21 cellular contexts compared by ENCODE assay signal in genomic region chr20:48180637-48181036, GRCh38.
DNase-seq lines count a peak whose midpoint lies in the region; ATAC-seq and TF ChIP-seq lines count a peak whose summit lies in the region.
"Had no signal": no experiment of that assay in that cellular context is flagged by ENCODE, and none has a peak within 500 bp of the region (broad histone marks: within the 10 kb centered on the region; RNA-seq: fewer than 3 reads in every experiment).

No MANE protein-coding gene starts in this region.

- H3K36me3 ChIP-seq in breast epithelium, result no peaks in the 10 kb centered on the region
- H3K36me3 ChIP-seq: cardiac muscle cell, left ventricle myocardium inferior, uterus had no signal

- H3K4me1 ChIP-seq in breast epithelium, result no peaks in the 10 kb centered on the region
- H3K4me1 ChIP-seq: left ventricle myocardium inferior had no signal

- no peak overlapping the region for H3K27ac ChIP-seq in breast epithelium
- H3K27ac ChIP-seq: cardiac muscle cell, left ventricle myocardium inferior, uterus had no signal

- TF ChIP-seq CTCF in MCF 10A (IDR thresholded peaks at IDR 0.05; ENCODE audit: unreplicated experiment) (no peak), breast epithelium (IDR thresholded peaks at IDR 0.05) (no peak), fibroblast of villous mesenchyme (IDR thresholded peaks at IDR 0.05; ENCODE audit: insufficient read depth, low read depth, low read length) (no peak)

- POLR2A ChIA-PET in MCF 10A (lab: Yijun Ruan, JAX), result interaction anchor here (0.5 to 1.2 kb wide), 5 partner anchors 52 to 254 kb away, joined by 3 to 5 read pairs (median 4); no protein-coding TSS in a partner anchor
- POLR2A ChIA-PET in activated CD8-positive, alpha-beta T cell treated with anti-CD3 and anti-CD28 coated beads, Interleukin-2, amount 10 ng/mL, durations not matched to agents 7 days and 5 days (lab: Charles Lee), result no interaction called here

- H3K27me3 ChIP-seq in breast epithelium, result no peaks in the 10 kb centered on the region
- H3K27me3 ChIP-seq: cardiac muscle cell, uterus had no signal

- no peak overlapping the region for H3K4me3 Mint-ChIP-seq in MCF 10A (ENCODE audit: unreplicated experiment)
- no peak overlapping the region for H3K4me3 Mint-ChIP-seq in activated CD8-positive, alpha-beta T cell treated with anti-CD3 and anti-CD28 coated beads, Interleukin-2, amount 10 ng/mL, durations not matched to agents 7 days and 5 days
- H3K4me3 Mint-ChIP-seq: activated naive CD4-positive, alpha-beta T cell treated with anti-CD3 and anti-CD28 coated beads, Interleukin-2, amount 50 U/mL, for 24 hours; CD4-positive, CD25-positive, alpha-beta regulatory T cell; effector memory CD8-positive, alpha-beta T cell; GM23338; naive thymus-derived CD8-positive, alpha-beta T cell; stimulated activated naive CD8-positive, alpha-beta T cell treated with anti-CD3 and anti-CD28 coated beads, Interleukin-15, Interleukin-2, amounts not matched to agents 100 ng/mL and 50 ng/mL, for 24 hours had no signal

- peaks cover 21% of the 10 kb centered on the region for H3K4me1 Mint-ChIP-seq in MCF 10A (ENCODE audit: insufficient read depth, unreplicated experiment)
- no peaks in the 10 kb centered on the region for H3K4me1 Mint-ChIP-seq in activated CD8-positive, alpha-beta T cell treated with anti-CD3 and anti-CD28 coated beads, Interleukin-2, amount 10 ng/mL, durations not matched to agents 7 days and 5 days (ENCODE audit: low read depth)
- H3K4me1 Mint-ChIP-seq: activated naive CD4-positive, alpha-beta T cell treated with anti-CD3 and anti-CD28 coated beads, Interleukin-2, amount 50 U/mL, for 24 hours; CD4-positive, CD25-positive, alpha-beta regulatory T cell; naive thymus-derived CD8-positive, alpha-beta T cell had no signal

- DNase-seq in MCF 10A (ENCODE audit: unreplicated experiment) (peak; percentile 76), breast epithelium (ENCODE audit: low spot score in 2 of 2) (no peak), RPMI7951 (ENCODE audit: low read depth) (peak; percentile 19), fibroblast of villous mesenchyme (ENCODE audit: low read depth) (peak; percentile 14), superior temporal gyrus (ENCODE audit: extremely low spot score) (peak; percentile 77), left lobe of liver (ENCODE audit: low spot score) (no peak), cardiac septum (ENCODE audit: low spot score) (no peak)
- DNase-seq in activated CD8-positive, alpha-beta T cell treated with anti-CD3 and anti-CD28 coated beads, Interleukin-2, amount 10 ng/mL, durations not matched to agents 7 days and 5 days, result no peak
- DNase-seq: activated CD4-positive, alpha-beta T cell treated with anti-CD3 and anti-CD28 coated beads, Interleukin-2, amount 50 U/mL, for 1 hour; CD4-positive, CD25-positive, alpha-beta regulatory T cell; effector memory CD8-positive, alpha-beta T cell; Kasumi-1; left ventricle myocardium inferior; naive thymus-derived CD8-positive, alpha-beta T cell; NCI-H146; NCI-H524 treated with DMSO at 0.1 percent for 48 hours; uterus had no signal

- intact Hi-C loops in MCF 10A (cut with micrococcal nuclease), result no loop called here
- intact Hi-C loops in breast epithelium (cut with DNase I; ENCODE audit: low total_unique reads), result no loop called here
- intact Hi-C loops in cardiac septum (cut with DNase I), result no loop called here

- no peaks in the 10 kb centered on the region for H3K36me3 Mint-ChIP-seq in MCF 10A (ENCODE audit: insufficient read depth, unreplicated experiment)
- no peaks in the 10 kb centered on the region for H3K36me3 Mint-ChIP-seq in activated CD8-positive, alpha-beta T cell treated with anti-CD3 and anti-CD28 coated beads, Interleukin-2, amount 10 ng/mL, durations not matched to agents 7 days and 5 days (ENCODE audit: low read depth)
- H3K36me3 Mint-ChIP-seq: activated naive CD4-positive, alpha-beta T cell treated with anti-CD3 and anti-CD28 coated beads, Interleukin-2, amount 50 U/mL, for 24 hours; CD4-positive, CD25-positive, alpha-beta regulatory T cell; naive thymus-derived CD8-positive, alpha-beta T cell had no signal

- H3K4me3 ChIP-seq in breast epithelium, result no peak overlapping the region
- H3K4me3 ChIP-seq in fibroblast of villous mesenchyme (ENCODE audit: low read depth, low read length), result no peak overlapping the region
- H3K4me3 ChIP-seq: cardiac muscle cell, GM23338, left ventricle myocardium inferior, uterus had no signal

- no peak for ATAC-seq in activated CD8-positive, alpha-beta T cell treated with anti-CD3 and anti-CD28 coated beads, Interleukin-2, amount 10 ng/mL, durations not matched to agents 7 days and 5 days
- ATAC-seq in left lobe of liver, result no peak
- ATAC-seq: effector memory CD8-positive, alpha-beta T cell; GM23338; naive thymus-derived CD8-positive, alpha-beta T cell had no signal

- BruUV-seq in MCF 10A (replicated peaks; lab: Mats Ljungman, UMichigan), result no TSS peak

- H3K27me3 Mint-ChIP-seq in MCF 10A (ENCODE audit: insufficient read depth, unreplicated experiment), result no peaks in the 10 kb centered on the region
- H3K27me3 Mint-ChIP-seq in activated CD8-positive, alpha-beta T cell treated with anti-CD3 and anti-CD28 coated beads, Interleukin-2, amount 10 ng/mL, durations not matched to agents 7 days and 5 days (ENCODE audit: low read depth), result no peaks in the 10 kb centered on the region
- H3K27me3 Mint-ChIP-seq: activated naive CD4-positive, alpha-beta T cell treated with anti-CD3 and anti-CD28 coated beads, Interleukin-2, amount 50 U/mL, for 24 hours; stimulated activated naive CD8-positive, alpha-beta T cell treated with anti-CD3 and anti-CD28 coated beads, Interleukin-15, Interleukin-2, amounts not matched to agents 100 ng/mL and 50 ng/mL, for 24 hours had no signal

- CTCF ChIA-PET in MCF 10A (lab: Yijun Ruan, JAX), result interaction anchor here (0.6 to 1.1 kb wide), 4 partner anchors 159 to 502 kb away, joined by 3 to 5 read pairs (median 4); no protein-coding TSS in a partner anchor
- CTCF ChIA-PET in activated CD8-positive, alpha-beta T cell treated with anti-CD3 and anti-CD28 coated beads, Interleukin-2, amount 10 ng/mL, durations not matched to agents 7 days and 5 days (lab: Charles Lee), result no interaction called here

- TF ChIP-seq POLR2A in breast epithelium (IDR thresholded peaks at IDR 0.05), result no peak

- H3K9me3 Mint-ChIP-seq in MCF 10A (ENCODE audit: unreplicated experiment), result peaks cover 5% of the 10 kb centered on the region
- no peaks in the 10 kb centered on the region for H3K9me3 Mint-ChIP-seq in activated CD8-positive, alpha-beta T cell treated with anti-CD3 and anti-CD28 coated beads, Interleukin-2, amount 10 ng/mL, durations not matched to agents 7 days and 5 days (ENCODE audit: insufficient read depth)
- H3K9me3 Mint-ChIP-seq: activated naive CD4-positive, alpha-beta T cell treated with anti-CD3 and anti-CD28 coated beads, Interleukin-2, amount 50 U/mL, for 24 hours; effector memory CD8-positive, alpha-beta T cell; GM23338; naive thymus-derived CD8-positive, alpha-beta T cell; stimulated activated naive CD8-positive, alpha-beta T cell treated with anti-CD3 and anti-CD28 coated beads, Interleukin-15, Interleukin-2, amounts not matched to agents 100 ng/mL and 50 ng/mL, for 24 hours had no signal

- no peaks in the 10 kb centered on the region for H3K9me3 ChIP-seq in breast epithelium
- H3K9me3 ChIP-seq: uterus had no signal

- no peak overlapping the region for H3K27ac Mint-ChIP-seq in MCF 10A (ENCODE audit: low read depth, unreplicated experiment)
- no peak overlapping the region for H3K27ac Mint-ChIP-seq in activated CD8-positive, alpha-beta T cell treated with anti-CD3 and anti-CD28 coated beads, Interleukin-2, amount 10 ng/mL, durations not matched to agents 7 days and 5 days
- H3K27ac Mint-ChIP-seq: activated naive CD4-positive, alpha-beta T cell treated with anti-CD3 and anti-CD28 coated beads, Interleukin-2, amount 50 U/mL, for 24 hours; CD4-positive, CD25-positive, alpha-beta regulatory T cell; effector memory CD8-positive, alpha-beta T cell; GM23338; stimulated activated naive CD8-positive, alpha-beta T cell treated with anti-CD3 and anti-CD28 coated beads, Interleukin-15, Interleukin-2, amounts not matched to agents 100 ng/mL and 50 ng/mL, for 24 hours had no signal

Comparison
In these comparisons a context has a peak if more than half of its experiments do, and no peak if none do; other contexts are left out.
1. DNase-seq: peak in MCF 10A (single experiment), RPMI7951 (single experiment), fibroblast of villous mesenchyme (single experiment) and superior temporal gyrus (single experiment); none in breast epithelium (0 of 2), activated CD8-positive, alpha-beta T cell treated with anti-CD3 and anti-CD28 coated beads, Interleukin-2, amount 10 ng/mL, durations not matched to agents 7 days and 5 days (single experiment), left lobe of liver (single experiment) and cardiac septum (single experiment).